ENCODE assay signal across 8 cellular contexts in genomic region chr10:112388041-112388440, GRCh38. TPM values are rescaled to one million over a fixed set of nuclear protein-coding genes. Genes with fewer than 3 reads are reported as not detected.
A peak's percentile ranks its signal among the peaks of the same experiment; 100 is the strongest.
DNase-seq lines count a peak whose midpoint lies in the region; ATAC-seq and TF ChIP-seq lines count a peak whose summit lies in the region.
"Not testable (repeated sequence)": the region's sequence is repeated elsewhere in the genome, so short reads cannot be mapped to it uniquely, and the experiment has no call there.

No MANE protein-coding gene starts in this region.

- not testable (repeated sequence) for H3K9me3 ChIP-seq in CD4-positive, CD25-positive, alpha-beta regulatory T cell (ENCODE audit: control insufficient read depth in 2 of 2, low read length in 2 of 2); colonic mucosa; muscle layer of duodenum (ENCODE audit: control insufficient read depth in 1 of 2, low read length in 2 of 2)

- not testable (repeated sequence) for H3K4me3 Mint-ChIP-seq in CD4-positive, CD25-positive, alpha-beta regulatory T cell; HFFc6; immature natural killer cell; stimulated activated naive B cell treated with anti-CD40 and anti-IgM and Interleukin-4, amounts not matched to agents 10 μg/mL and 1 μg/mL and 100 μg/mL, for 72 hours
- H3K4me3 Mint-ChIP-seq in activated T-helper 17 cell treated with anti-CD3 and anti-CD28 coated beads, Interleukin-2, amount 50 U/mL, for 72 hours: peak overlapping the region; percentile 73

- not testable (repeated sequence) for H3K9ac ChIP-seq in colonic mucosa (ENCODE audit: low read depth in 2 of 2, low read length in 2 of 2)

- intact Hi-C loops in colonic mucosa (cut with DNase I): not testable (repeated sequence)

- TF ChIP-seq CTCF in HFFc6 (IDR thresholded peaks at IDR 0.05); VCaP (conservative IDR thresholded peaks at IDR 0.05); colonic mucosa (IDR thresholded peaks at IDR 0.05): not testable (repeated sequence)

- peak overlapping the region; percentile 56 for H3K27ac ChIP-seq in CD4-positive, CD25-positive, alpha-beta regulatory T cell (ENCODE audit: insufficient read depth, low read length, poor library complexity, severe bottlenecking)
- H3K27ac ChIP-seq in VCaP: peak overlapping the region; percentile 97; the same call in 1 of the 2 replicates
- H3K27ac ChIP-seq in colonic mucosa: peak overlapping the region; percentile 71
- H3K27ac ChIP-seq in muscle layer of duodenum (ENCODE audit: low read length): peak overlapping the region; percentile 4

- not testable (repeated sequence) for ATAC-seq in CD4-positive, CD25-positive, alpha-beta regulatory T cell (ENCODE audit: low read depth in 2 of 2); activated T-helper 17 cell treated with anti-CD3 and anti-CD28 coated beads, Interleukin-2, amount 50 U/mL, for 72 hours (replicated peaks); stimulated activated naive B cell treated with anti-CD40 and anti-IgM and Interleukin-4, amounts not matched to agents 10 μg/mL and 1 μg/mL and 100 μg/mL, for 72 hours (replicated peaks)

- not testable (repeated sequence) for H3K36me3 Mint-ChIP-seq in CD4-positive, CD25-positive, alpha-beta regulatory T cell; HFFc6 (ENCODE audit: low read depth); immature natural killer cell
- H3K36me3 Mint-ChIP-seq in activated T-helper 17 cell treated with anti-CD3 and anti-CD28 coated beads, Interleukin-2, amount 50 U/mL, for 72 hours (ENCODE audit: low read depth): peaks cover 51% of the 10 kb centered on the region
- H3K36me3 Mint-ChIP-seq in stimulated activated naive B cell treated with anti-CD40 and anti-IgM and Interleukin-4, amounts not matched to agents 10 μg/mL and 1 μg/mL and 100 μg/mL, for 72 hours: peaks cover 18 to 39% of the 10 kb centered on the region in 2 donors

- H3K27me3 Mint-ChIP-seq in CD4-positive, CD25-positive, alpha-beta regulatory T cell; HFFc6 (ENCODE audit: insufficient read depth); activated T-helper 17 cell treated with anti-CD3 and anti-CD28 coated beads, Interleukin-2, amount 50 U/mL, for 72 hours; immature natural killer cell (ENCODE audit: low read depth in 3 of 3); stimulated activated naive B cell treated with anti-CD40 and anti-IgM and Interleukin-4, amounts not matched to agents 10 μg/mL and 1 μg/mL and 100 μg/mL, for 72 hours: not testable (repeated sequence)

- H3K4me1 ChIP-seq in CD4-positive, CD25-positive, alpha-beta regulatory T cell (ENCODE audit: control insufficient read depth, insufficient read depth, low read length, poor library complexity, severe bottlenecking): peaks cover 22% of the 10 kb centered on the region
- not testable (repeated sequence) for H3K4me1 ChIP-seq in colonic mucosa; muscle layer of duodenum (ENCODE audit: control insufficient read depth in 1 of 2, insufficient read depth in 2 of 2, low read length in 2 of 2)

- peaks cover 56 to 74% (median 63%) of the 10 kb centered on the region in 4 donors for H3K4me1 Mint-ChIP-seq in CD4-positive, CD25-positive, alpha-beta regulatory T cell
- peaks cover 64% of the 10 kb centered on the region for H3K4me1 Mint-ChIP-seq in HFFc6 (ENCODE audit: low read depth)
- H3K4me1 Mint-ChIP-seq in activated T-helper 17 cell treated with anti-CD3 and anti-CD28 coated beads, Interleukin-2, amount 50 U/mL, for 72 hours: peaks cover 64% of the 10 kb centered on the region
- H3K4me1 Mint-ChIP-seq in immature natural killer cell: peaks cover 62 to 79% of the 10 kb centered on the region in 2 donors
- peaks cover 40 to 79% of the 10 kb centered on the region in 2 donors for H3K4me1 Mint-ChIP-seq in stimulated activated naive B cell treated with anti-CD40 and anti-IgM and Interleukin-4, amounts not matched to agents 10 μg/mL and 1 μg/mL and 100 μg/mL, for 72 hours

- H3K27ac Mint-ChIP-seq in CD4-positive, CD25-positive, alpha-beta regulatory T cell: peak overlapping the region; percentile 34 to 90 (median 62)
- peak overlapping the region; percentile 83; the same call in 1 of the 2 replicates for H3K27ac Mint-ChIP-seq in HFFc6
- peak overlapping the region; percentile 78 for H3K27ac Mint-ChIP-seq in activated T-helper 17 cell treated with anti-CD3 and anti-CD28 coated beads, Interleukin-2, amount 50 U/mL, for 72 hours
- peak overlapping the region in 5 of 6 donors; percentile 66 to 91 (median 75) for H3K27ac Mint-ChIP-seq in immature natural killer cell
- peak overlapping the region; percentile 9 for H3K27ac Mint-ChIP-seq in stimulated activated naive B cell treated with anti-CD40 and anti-IgM and Interleukin-4, amounts not matched to agents 10 μg/mL and 1 μg/mL and 100 μg/mL, for 72 hours

- not testable (repeated sequence) for DNase-seq in CD4-positive, CD25-positive, alpha-beta regulatory T cell; HFFc6; immature natural killer cell; stimulated activated naive B cell treated with anti-CD40 and anti-IgM and Interleukin-4, amounts not matched to agents 10 μg/mL and 1 μg/mL and 100 μg/mL, for 72 hours
- DNase-seq in colonic mucosa: peak; percentile 20

- not testable (repeated sequence) for H3K36me3 ChIP-seq in CD4-positive, CD25-positive, alpha-beta regulatory T cell (ENCODE audit: control insufficient read depth, insufficient read depth, low read length); colonic mucosa; muscle layer of duodenum (ENCODE audit: control insufficient read depth in 1 of 2, insufficient read depth in 2 of 2, low read length in 2 of 2)

- H3K27me3 ChIP-seq in CD4-positive, CD25-positive, alpha-beta regulatory T cell (ENCODE audit: control insufficient read depth, insufficient read depth, low read length); colonic mucosa; muscle layer of duodenum (ENCODE audit: low read depth, low read length): not testable (repeated sequence)

- not testable (repeated sequence) for H3K4me3 ChIP-seq in CD4-positive, CD25-positive, alpha-beta regulatory T cell (ENCODE audit: low read depth, low read length); colonic mucosa; muscle layer of duodenum (ENCODE audit: low read depth in 1 of 2, low read length in 2 of 2)

- not testable (repeated sequence) for H3K9me3 Mint-ChIP-seq in CD4-positive, CD25-positive, alpha-beta regulatory T cell; HFFc6; activated T-helper 17 cell treated with anti-CD3 and anti-CD28 coated beads, Interleukin-2, amount 50 U/mL, for 72 hours; immature natural killer cell; stimulated activated naive B cell treated with anti-CD40 and anti-IgM and Interleukin-4, amounts not matched to agents 10 μg/mL and 1 μg/mL and 100 μg/mL, for 72 hours

RNA-seq across cellular contexts. Expression of gene ACSL5, which starts 14.1 kb away (rescaled TPM):
- 63.7 TPM for total RNA-seq in CD4-positive, CD25-positive, alpha-beta regulatory T cell
- polyA plus RNA-seq in CD4-positive, CD25-positive, alpha-beta regulatory T cell: 10 to 100 TPM; 74.8 to 94.4 (median 80.9) TPM
- total RNA-seq in HFFc6 (2021; fragmentation: NEBNext Ultra II Directional; extraction: Animal tissue kit (Norgen Biotek cat#: 25700)): 1 to 10 TPM in 4 of 6 experiments, under 1 TPM in 2; 0.59 to 5.5 (median 4.9) TPM
- 10 to 100 TPM; 56.6 to 71.9 TPM for total RNA-seq in activated T-helper 17 cell treated with anti-CD3 and anti-CD28 coated beads, Interleukin-2, amount 50 U/mL, for 72 hours
- 100 to 1,000 TPM; 208 to 218 TPM for total RNA-seq in colonic mucosa
- 10 to 100 TPM; 63.9 to 86.5 (median 78.4) TPM for polyA plus RNA-seq in immature natural killer cell

RNA-seq across cellular contexts. Expression of gene ZDHHC6, which starts 58.7 kb away (rescaled TPM):
- total RNA-seq in CD4-positive, CD25-positive, alpha-beta regulatory T cell: 36.6 TPM
- 10 to 100 TPM; 39.6 to 60.7 (median 49.3) TPM for polyA plus RNA-seq in CD4-positive, CD25-positive, alpha-beta regulatory T cell
- 10 to 100 TPM; 23.1 to 30.5 (median 25.7) TPM for total RNA-seq in HFFc6 (2021; fragmentation: NEBNext Ultra II Directional; extraction: Animal tissue kit (Norgen Biotek cat#: 25700))
- total RNA-seq in activated T-helper 17 cell treated with anti-CD3 and anti-CD28 coated beads, Interleukin-2, amount 50 U/mL, for 72 hours: 10 to 100 TPM; 45.4 to 56.2 TPM
- total RNA-seq in colonic mucosa: 10 to 100 TPM; 37.9 to 50.7 TPM
- polyA plus RNA-seq in immature natural killer cell: 10 to 100 TPM; 27.4 to 39.3 (median 39.2) TPM

RNA-seq across cellular contexts. Expression of gene VTI1A, which starts 59.0 kb away (rescaled TPM):
- 77.7 TPM for total RNA-seq in CD4-positive, CD25-positive, alpha-beta regulatory T cell
- 10 to 100 TPM; 25.5 to 40.0 (median 31.8) TPM for polyA plus RNA-seq in CD4-positive, CD25-positive, alpha-beta regulatory T cell
- total RNA-seq in HFFc6 (2021; fragmentation: NEBNext Ultra II Directional; extraction: Animal tissue kit (Norgen Biotek cat#: 25700)): 10 to 100 TPM; 23.6 to 27.9 (median 24.9) TPM
- total RNA-seq in activated T-helper 17 cell treated with anti-CD3 and anti-CD28 coated beads, Interleukin-2, amount 50 U/mL, for 72 hours: 10 to 100 TPM; 35.2 to 46.9 TPM
- total RNA-seq in colonic mucosa: 10 to 100 TPM; 34.1 to 38.6 TPM
- 10 to 100 TPM; 15.0 to 40.2 (median 31.2) TPM for polyA plus RNA-seq in immature natural killer cell

Comparison
In these comparisons a context has a peak if more than half of its experiments do, and no peak if none do; other contexts are left out.
1. H3K27ac ChIP-seq: peak in every context shown above with its lines; median percentile 97 in VCaP; 71 in colonic mucosa; 56 in CD4-positive, CD25-positive, alpha-beta regulatory T cell; 4 in muscle layer of duodenum.
2. H3K27ac Mint-ChIP-seq: peak in every context shown above with its lines; median percentile 83 in HFFc6; 78 in activated T-helper 17 cell treated with anti-CD3 and anti-CD28 coated beads, Interleukin-2, amount 50 U/mL, for 72 hours; 75 in immature natural killer cell; 62 in CD4-positive, CD25-positive, alpha-beta regulatory T cell; 9 in stimulated activated naive B cell treated with anti-CD40 and anti-IgM and Interleukin-4, amounts not matched to agents 10 μg/mL and 1 μg/mL and 100 μg/mL, for 72 hours.
3. RNA of gene ACSL5, which starts 14.1 kb away (total RNA-seq): 208 to 218 TPM in colonic mucosa, 56.6 to 71.9 TPM in activated T-helper 17 cell treated with anti-CD3 and anti-CD28 coated beads, Interleukin-2, amount 50 U/mL, for 72 hours and 63.7 TPM in CD4-positive, CD25-positive, alpha-beta regulatory T cell (single experiment); 0.59 to 5.5 TPM in HFFc6; every median in the first group is over 4 times any median in the second.